ENCODE assay signal across 8 cellular contexts in genomic region chr4:112144546-112145325, GRCh38. TPM values are rescaled to one million over a fixed set of nuclear protein-coding genes. Genes with fewer than 3 reads are reported as not detected.
DNase-seq lines count a peak whose midpoint lies in the region; ATAC-seq, FAIRE-seq and TF ChIP-seq lines count a peak whose summit lies in the region.

No MANE protein-coding gene starts in this region.

- DNase-seq in H7 (no peak), left ventricle myocardium inferior (peak; percentile 17), smooth muscle cell (lab: John Stamatoyannopoulos, UW; ENCODE audit: unreplicated experiment) (no peak), urothelium cell line (ENCODE audit: low spot score) (no peak), H4 (ENCODE audit: low spot score) (no peak), GF-D8 (lab: John Stamatoyannopoulos, UW) (no peak)

- intact Hi-C loops in left ventricle myocardium inferior (cut with micrococcal nuclease), result no loop called here

- ATAC-seq in HG03342 (IDR thresholded peaks at IDR 0.05; ENCODE audit: unreplicated experiment), result no peak

- no peaks in the 10 kb centered on the region for H3F3A ChIP-seq in smooth muscle cell (ENCODE audit: low read depth)

- WGBS in smooth muscle cell (ENCODE audit: low lambda C conversion rate), result 73% methylated on average over 12 of the region's 20 CpGs

- H3K36me3 ChIP-seq in H7 (replicated peaks; ENCODE audit: control insufficient read depth, insufficient read depth, low read length) (no peaks in the 10 kb centered on the region), left ventricle myocardium inferior (no peaks in the 10 kb centered on the region), smooth muscle cell (ENCODE audit: low read depth) (no peaks in the 10 kb centered on the region)

- H3K4me2 ChIP-seq in smooth muscle cell, result peak overlapping the region; percentile 86

- H4K20me1 ChIP-seq in smooth muscle cell (ENCODE audit: low read depth), result no peaks in the 10 kb centered on the region

- FAIRE-seq in urothelium cell line (lab: Jason Lieb, UNC), result no peak

- H3K4me3 ChIP-seq in H7 (ENCODE audit: insufficient read depth, low read depth, low read length) (peak overlapping the region; percentile 11; the same call in 1 of the 2 replicates), WI38 (ENCODE audit: low read depth, low read length) (peak overlapping the region; percentile 76), left ventricle myocardium inferior (peak overlapping the region; percentile 79), smooth muscle cell (peak overlapping the region; percentile 60)

- H3K4me1 ChIP-seq in left ventricle myocardium inferior (peaks cover 74% of the 10 kb centered on the region), smooth muscle cell (ENCODE audit: low read depth) (no peaks in the 10 kb centered on the region)

- H3K27ac ChIP-seq in left ventricle myocardium inferior (replicated peaks), result peak overlapping the region; percentile 96
- H3K27ac ChIP-seq in smooth muscle cell (ENCODE audit: low read depth), result no peak overlapping the region

- peak overlapping the region; percentile 82 for H2AFZ ChIP-seq in smooth muscle cell (ENCODE audit: low read depth)

- no peaks in the 10 kb centered on the region for H3K79me2 ChIP-seq in smooth muscle cell (ENCODE audit: low read depth)

- H3K9me3 ChIP-seq in left ventricle myocardium inferior (replicated peaks) (no peaks in the 10 kb centered on the region), smooth muscle cell (replicated peaks; ENCODE audit: low read depth) (no peaks in the 10 kb centered on the region)

- TF ChIP-seq CTCF in WI38 (IDR thresholded peaks at IDR 0.05; ENCODE audit: low read depth, low read length), result no peak
- no peak for TF ChIP-seq CTCF in left ventricle myocardium inferior (IDR thresholded peaks at IDR 0.05; ENCODE audit: borderline replicate concordance)
- TF ChIP-seq CTCF in smooth muscle cell (IDR thresholded peaks at IDR 0.05; ENCODE audit: borderline replicate concordance, insufficient read depth, poor library complexity, severe bottlenecking), result no peak

- H3K9ac ChIP-seq in smooth muscle cell (ENCODE audit: low read depth), result no peak overlapping the region

- H3K27me3 ChIP-seq in H7 (ENCODE audit: control insufficient read depth, insufficient read depth, low read length), result peaks cover 21% of the 10 kb centered on the region
- H3K27me3 ChIP-seq in left ventricle myocardium inferior (ENCODE audit: low read depth), result no peaks in the 10 kb centered on the region
- H3K27me3 ChIP-seq in smooth muscle cell (ENCODE audit: low read depth), result peaks cover 30% of the 10 kb centered on the region

RNA-seq across cellular contexts. Expression of gene FAM241A, which starts 0.5 kb away (rescaled TPM):
- total RNA-seq in H7 (2014; rRNA removed; shearing (Covaris generic)), result 0.07 and 0.21 TPM in 2 replicates
- total RNA-seq in left ventricle myocardium inferior (7.6 TPM), smooth muscle cell (0.27 and 0.31 TPM in 2 replicates)
- 0.19 and 0.39 TPM in 2 replicates for polyA plus RNA-seq in smooth muscle cell
- 2.3 and 2.6 TPM in 2 replicates for total RNA-seq in H4 (2014; rRNA removed; shearing (Covaris generic))

Comparison
In these comparisons a context has a peak if more than half of its experiments do, and no peak if none do; other contexts are left out.
1. H3K4me3 ChIP-seq: peak in every context shown above with its lines; median percentile 79 in left ventricle myocardium inferior; 76 in WI38; 60 in smooth muscle cell; 11 in H7.